ENCODE assay signal across 16 cellular contexts in genomic region chr15:71551566-71551965, GRCh38.
"Had no signal": no experiment of that assay in that cellular context is flagged by ENCODE, and none has a peak within 500 bp of the region (broad histone marks: within the 10 kb centered on the region; RNA-seq: fewer than 3 reads in every experiment).

No MANE protein-coding gene starts in this region.

- H3K9me3 ChIP-seq: right lobe of liver, thyroid gland had no signal

- H2AFZ ChIP-seq: parathyroid adenoma had no signal

- H3K4me1 ChIP-seq: right lobe of liver, thyroid gland had no signal

- H3K9ac ChIP-seq: parathyroid adenoma had no signal

- H3K36me3 ChIP-seq: right lobe of liver, thyroid gland had no signal

- ATAC-seq: natural killer cell treated with Interleukin-12 subunit alpha and Interleukin-12 subunit beta and Interleukin-15 and Interleukin-18, amount 100 ng/mL, for 72 hours; right lobe of liver; stimulated activated naive CD8-positive, alpha-beta T cell treated with anti-CD3 and anti-CD28 coated beads, Interleukin-15, amount 100 ng/mL, for 72 hours had no signal

- H3K79me2 ChIP-seq: parathyroid adenoma had no signal

- H3K27me3 ChIP-seq: right lobe of liver, thyroid gland had no signal

- DNase-seq: effector memory CD4-positive, alpha-beta T cell; naive B cell; right lobe of liver; stimulated activated CD4-positive, alpha-beta T cell treated with anti-CD3 and anti-CD28 coated beads, Interleukin-12 subunit alpha, Interleukin-12 subunit beta, amount 100 ng/mL, for 4 hours; stimulated activated CD4-positive, alpha-beta T cell treated with anti-CD3 and anti-CD28 coated beads, Interleukin-1b, Interleukin-23, amount 100 ng/mL, for 48 hours; stimulated activated CD4-positive, alpha-beta T cell treated with anti-CD3 and anti-CD28 coated beads, Interleukin-4, amount 100 ng/mL, for 1 hour; stimulated activated CD8-positive, alpha-beta memory T cell treated with anti-CD3 and anti-CD28 coated beads, Interleukin-4, amount 100 ng/mL, for 48 hours; stimulated activated naive CD4-positive, alpha-beta T cell; stimulated activated naive CD8-positive, alpha-beta T cell treated with anti-CD3 and anti-CD28 coated beads, Interleukin-15, amount 100 ng/mL, for 72 hours; thyroid gland; trophoblast cell had no signal

- H3K4me3 ChIP-seq: coronary artery, lung, right lobe of liver, smooth muscle cell, thyroid gland had no signal

- H3K27ac ChIP-seq: coronary artery, parathyroid adenoma, right lobe of liver, thyroid gland had no signal

- H3K4me2 ChIP-seq: smooth muscle cell had no signal
